17 cellular contexts compared by ENCODE assay signal in genomic region chr13:113967729-113968462, GRCh38. TPM values are rescaled to one million over a fixed set of nuclear protein-coding genes. Genes with fewer than 3 reads are reported as not detected.
A peak's percentile ranks its signal among the peaks of the same experiment; 100 is the strongest.
DNase-seq lines count a peak whose midpoint lies in the region; ATAC-seq and TF ChIP-seq lines count a peak whose summit lies in the region.
"Had no signal": no experiment of that assay in that cellular context is flagged by ENCODE, and none has a peak within 500 bp of the region (broad histone marks: within the 10 kb centered on the region; RNA-seq: fewer than 3 reads in every experiment).

No MANE protein-coding gene starts in this region.

- H3K4me1 ChIP-seq in heart left ventricle (peaks cover 0 to 21% (median 7%) of the 10 kb centered on the region in 12 donors), mucosa of descending colon (ENCODE audit: low read depth) (peaks cover 22% of the 10 kb centered on the region), thoracic aorta (ENCODE audit: control insufficient read depth in 1 of 2, low read depth in 2 of 2) (peaks cover 11 to 19% of the 10 kb centered on the region in 2 donors)
- H3K4me1 ChIP-seq in effector memory CD4-positive, alpha-beta T cell (ENCODE audit: control insufficient read depth, insufficient read depth, low read length, poor library complexity, severe bottlenecking), result no peaks in the 10 kb centered on the region

- H3K27ac ChIP-seq in RWPE1 (peak overlapping the region; percentile 97), heart left ventricle (peak overlapping the region in 1 of 12 donors; percentile 31), thoracic aorta (no peak overlapping the region)
- no peak overlapping the region for H3K27ac ChIP-seq in effector memory CD4-positive, alpha-beta T cell (ENCODE audit: insufficient read depth, low read length, poor library complexity, severe bottlenecking)
- H3K27ac ChIP-seq: KMS-11, PC-9 had no signal

- TF ChIP-seq POLR2A in heart left ventricle (IDR thresholded peaks at IDR 0.05) (no peak), lower leg skin (IDR thresholded peaks at IDR 0.05) (no peak)

- intact Hi-C loops in heart left ventricle (cut with DNase I) (no loop called here), mucosa of descending colon (cut with DNase I, micrococcal nuclease) (no loop called here), lower leg skin (cut with DNase I; ENCODE audit: low total_unique reads) (no loop called here)

- no peak overlapping the region for H3K4me3 ChIP-seq in heart left ventricle
- H3K4me3 ChIP-seq in mucosa of descending colon, result no peak overlapping the region
- H3K4me3 ChIP-seq in thoracic aorta, result no peak overlapping the region
- no peak overlapping the region for H3K4me3 ChIP-seq in effector memory CD4-positive, alpha-beta T cell (ENCODE audit: insufficient read depth, low read depth, low read length, poor library complexity, severe bottlenecking)
- H3K4me3 ChIP-seq in lower leg skin (ENCODE audit: low read depth, poor library complexity, severe bottlenecking), result no peak overlapping the region
- H3K4me3 ChIP-seq: PC-9 had no signal

- no peak for TF ChIP-seq CTCF in RWPE1 (conservative IDR thresholded peaks at IDR 0.05; ENCODE audit: low read depth)
- no peak for TF ChIP-seq CTCF in heart left ventricle (IDR thresholded peaks at IDR 0.05)
- TF ChIP-seq CTCF in mucosa of descending colon (IDR thresholded peaks at IDR 0.05), result no peak
- TF ChIP-seq CTCF in thoracic aorta (IDR thresholded peaks at IDR 0.05), result no peak
- no peak for TF ChIP-seq CTCF in lower leg skin (IDR thresholded peaks at IDR 0.05)

- H3K9me3 ChIP-seq in heart left ventricle, result no peaks in the 10 kb centered on the region
- H3K9me3 ChIP-seq in mucosa of descending colon, result no peaks in the 10 kb centered on the region
- no peaks in the 10 kb centered on the region for H3K9me3 ChIP-seq in thoracic aorta
- no peaks in the 10 kb centered on the region for H3K9me3 ChIP-seq in effector memory CD4-positive, alpha-beta T cell (ENCODE audit: control insufficient read depth, low read length)

- WGBS in heart left ventricle, 4 donors, result 80 to 90% (median 86%) methylated on average over 10 to 20 of the region's 20 CpGs
- 89 to 90% methylated on average over 20 of the region's 20 CpGs for WGBS in lower leg skin, 2 donors

- POLR2A ChIA-PET in RWPE1 (lab: Yijun Ruan, JAX; ENCODE audit: low non-redundant PET), result no interaction called here

- H3K27me3 ChIP-seq in heart left ventricle, result no peaks in the 10 kb centered on the region
- no peaks in the 10 kb centered on the region for H3K27me3 ChIP-seq in thoracic aorta (replicated peaks; ENCODE audit: insufficient read depth)
- H3K27me3 ChIP-seq in effector memory CD4-positive, alpha-beta T cell (replicated peaks; ENCODE audit: control insufficient read depth, insufficient read depth, low read length, poor library complexity, severe bottlenecking), result no peaks in the 10 kb centered on the region

- CTCF ChIA-PET in RWPE1 (lab: Yijun Ruan, JAX), result interaction anchor here (0.7 to 1.2 kb wide), 2 partner anchors 44 to 158 kb away, joined by 3 read pairs; no protein-coding TSS in a partner anchor

- ATAC-seq in heart left ventricle (peak in 1 of 4 donors; percentile 33), mucosa of descending colon (no peak), thoracic aorta (ENCODE audit: insufficient number of reproducible peaks, low FRiP score, low read depth) (no peak)

- H3K36me3 ChIP-seq in heart left ventricle, result peaks cover 0 to 4% (median 0%) of the 10 kb centered on the region in 9 donors
- no peaks in the 10 kb centered on the region for H3K36me3 ChIP-seq in mucosa of descending colon (ENCODE audit: low read depth)
- no peaks in the 10 kb centered on the region for H3K36me3 ChIP-seq in thoracic aorta
- H3K36me3 ChIP-seq in effector memory CD4-positive, alpha-beta T cell (ENCODE audit: control insufficient read depth, insufficient read depth, low read length), result peaks cover 33% of the 10 kb centered on the region

- DNase-seq in RWPE1 (ENCODE audit: low spot score), result no peak
- peak in 3 of 5 donors; percentile 21 to 58 (median 53) for DNase-seq in heart left ventricle
- peak in 2 of 3 donors; percentile 23 to 33 for DNase-seq in mucosa of descending colon
- DNase-seq in thoracic aorta (ENCODE audit: low spot score), result peak; percentile 1
- no peak for DNase-seq in effector memory CD4-positive, alpha-beta T cell
- no peak for DNase-seq in AG08395 (ENCODE audit: low spot score)
- DNase-seq in lower leg skin (ENCODE audit: low spot score in 2 of 2), result no peak
- DNase-seq: ACHN; CD4-positive, alpha-beta T cell; DMS53; H9; NCI-H1436; NCI-H2029; NCI-H510A; NCI-H774; PC-9 had no signal

RNA-seq across cellular contexts. Expression of gene C13orf46, which starts 6.0 kb away (rescaled TPM):
- total RNA-seq in heart left ventricle, result 1 to 10 TPM in 1 of 9 donors, under 1 TPM in 7, not detected in 1; 0.07 to 3.1 (median 0.43) TPM
- polyA plus RNA-seq in heart left ventricle, result under 1 TPM; 0.15 to 0.18 TPM
- total RNA-seq in mucosa of descending colon, result 1 to 10 TPM; 1.3 to 1.8 (median 1.6) TPM
- total RNA-seq in thoracic aorta, result 1 to 10 TPM; 1.1 TPM
- total RNA-seq in lower leg skin, result 1 to 10 TPM in 1 of 4 donors, under 1 TPM in 2, not detected in 1; 0.13 to 1.4 (median 0.13) TPM

Comparison
In these comparisons a context has a peak if more than half of its experiments do, and no peak if none do; other contexts are left out.
1. DNase-seq: peak in heart left ventricle (3 of 5), mucosa of descending colon (2 of 3) and thoracic aorta (single experiment); none in RWPE1 (single experiment), effector memory CD4-positive, alpha-beta T cell (0 of 3), AG08395 (single experiment) and lower leg skin (0 of 2).